ENCODE assay signal across 8 cellular contexts in genomic region chr11:45918331-45918941, GRCh38. TPM values are rescaled to one million over a fixed set of nuclear protein-coding genes. Genes with fewer than 3 reads are reported as not detected.
DNase-seq lines count a peak whose midpoint lies in the region; ATAC-seq and TF ChIP-seq lines count a peak whose summit lies in the region.

No MANE protein-coding gene starts in this region.

- peak overlapping the region; percentile 95 to 100 (median 99) for H3K27ac Mint-ChIP-seq in CD4-positive, alpha-beta memory T cell
- peak overlapping the region; percentile 99 for H3K27ac Mint-ChIP-seq in activated T-cell treated with anti-CD3 and anti-CD28 coated beads, Interleukin-2, amount 50 U/mL, for 24 hours
- peak overlapping the region; percentile 99 for H3K27ac Mint-ChIP-seq in stimulated activated naive B cell treated with anti-CD40 and anti-IgM and Interleukin-4, amounts not matched to agents 10 μg/mL and 1 μg/mL and 100 μg/mL, for 72 hours

- H3K4me1 Mint-ChIP-seq in CD4-positive, alpha-beta memory T cell, result peaks cover 26 to 70% (median 50%) of the 10 kb centered on the region in 4 donors
- H3K4me1 Mint-ChIP-seq in activated T-cell treated with anti-CD3 and anti-CD28 coated beads, Interleukin-2, amount 50 U/mL, for 24 hours (ENCODE audit: low read depth), result peaks cover 39% of the 10 kb centered on the region
- peaks cover 37 to 76% of the 10 kb centered on the region in 2 donors for H3K4me1 Mint-ChIP-seq in stimulated activated naive B cell treated with anti-CD40 and anti-IgM and Interleukin-4, amounts not matched to agents 10 μg/mL and 1 μg/mL and 100 μg/mL, for 72 hours

- CTCF ChIA-PET in CD4-positive, alpha-beta memory T cell (lab: Charles Lee; ENCODE audit: partially characterized antibody), result interaction anchor here (0.7 to 1.3 kb wide), 5 partner anchors 10 to 114 kb away, joined by 3 to 5 read pairs (median 4); partner anchors contain the start of genes CRY2 and SLC35C1

- peaks cover 0 to 1% of the 10 kb centered on the region in 2 donors for H3K27me3 Mint-ChIP-seq in CD4-positive, alpha-beta memory T cell
- H3K27me3 Mint-ChIP-seq in activated T-cell treated with anti-CD3 and anti-CD28 coated beads, Interleukin-2, amount 50 U/mL, for 24 hours, result peaks cover 8% of the 10 kb centered on the region
- no peaks in the 10 kb centered on the region for H3K27me3 Mint-ChIP-seq in stimulated activated naive B cell treated with anti-CD40 and anti-IgM and Interleukin-4, amounts not matched to agents 10 μg/mL and 1 μg/mL and 100 μg/mL, for 72 hours

- peak; percentile 31 to 65 (median 39) for DNase-seq in CD4-positive, alpha-beta memory T cell
- DNase-seq in HuH-7 (ENCODE audit: low spot score), result peak; percentile 98
- DNase-seq in activated T-cell treated with anti-CD3 and anti-CD28 coated beads, Interleukin-2, amount 50 U/mL, for 24 hours, result peak; percentile 77
- DNase-seq in stimulated activated naive B cell treated with anti-CD40 and anti-IgM and Interleukin-4, amounts not matched to agents 10 μg/mL and 1 μg/mL and 100 μg/mL, for 72 hours, result peak; percentile 54

- peaks cover 0 to 2% (median 0%) of the 10 kb centered on the region in 8 donors for H3K9me3 Mint-ChIP-seq in CD4-positive, alpha-beta memory T cell
- no peaks in the 10 kb centered on the region for H3K9me3 Mint-ChIP-seq in activated T-cell treated with anti-CD3 and anti-CD28 coated beads, Interleukin-2, amount 50 U/mL, for 24 hours
- no peaks in the 10 kb centered on the region for H3K9me3 Mint-ChIP-seq in stimulated activated naive B cell treated with anti-CD40 and anti-IgM and Interleukin-4, amounts not matched to agents 10 μg/mL and 1 μg/mL and 100 μg/mL, for 72 hours

- intact Hi-C loops in CD4-positive, alpha-beta memory T cell (cut with micrococcal nuclease), result loop anchor here (1.0 to 5.0 kb wide), 5 partner anchors 34 to 564 kb away; partner anchors contain the start of genes CRY2, MAPK8IP1, PHF21A and SLC35C1

- H3K27ac ChIP-seq in CD4-positive, alpha-beta memory T cell (ENCODE audit: low read depth, low read length), result peak overlapping the region; percentile 89
- peak overlapping the region; percentile 81 for H3K27ac ChIP-seq in OCI-LY3 (ENCODE audit: low read length)
- peak overlapping the region; percentile 93 to 95 for H3K27ac ChIP-seq in mucosa of rectum (ENCODE audit: low read depth in 2 of 2, low read length in 2 of 2)

- TF ChIP-seq CTCF in OCI-LY3 (IDR thresholded peaks at IDR 0.05; ENCODE audit: low read depth, low read length), result no peak

- peaks cover 18% of the 10 kb centered on the region for H3K79me2 ChIP-seq in OCI-LY3 (ENCODE audit: low read length)

- peaks cover 4 to 39% of the 10 kb centered on the region in 2 donors for H3K36me3 Mint-ChIP-seq in CD4-positive, alpha-beta memory T cell
- H3K36me3 Mint-ChIP-seq in activated T-cell treated with anti-CD3 and anti-CD28 coated beads, Interleukin-2, amount 50 U/mL, for 24 hours (ENCODE audit: low read depth), result peaks cover 41% of the 10 kb centered on the region
- peaks cover 20 to 25% of the 10 kb centered on the region in 2 donors for H3K36me3 Mint-ChIP-seq in stimulated activated naive B cell treated with anti-CD40 and anti-IgM and Interleukin-4, amounts not matched to agents 10 μg/mL and 1 μg/mL and 100 μg/mL, for 72 hours

- no peaks in the 10 kb centered on the region for H3K27me3 ChIP-seq in CD4-positive, alpha-beta memory T cell (ENCODE audit: insufficient read depth, low read length)
- H3K27me3 ChIP-seq in OCI-LY3 (ENCODE audit: low read depth, low read length) (no peaks in the 10 kb centered on the region), mucosa of rectum (ENCODE audit: control insufficient read depth in 2 of 2, insufficient read depth in 2 of 2, low read length in 2 of 2) (peaks cover 4 to 6% of the 10 kb centered on the region in 2 donors)

- peaks cover 21% of the 10 kb centered on the region for H3K36me3 ChIP-seq in CD4-positive, alpha-beta memory T cell (ENCODE audit: insufficient read depth, low read length)
- H3K36me3 ChIP-seq in OCI-LY3 (replicated peaks; ENCODE audit: low read depth, low read length) (peaks cover 6% of the 10 kb centered on the region), mucosa of rectum (ENCODE audit: control insufficient read depth in 2 of 2, insufficient read depth in 2 of 2, low read length in 2 of 2) (peaks cover 20 to 22% of the 10 kb centered on the region in 2 donors)

- no peaks in the 10 kb centered on the region for H4K20me1 ChIP-seq in OCI-LY3 (ENCODE audit: insufficient read depth, low read length)

- H3K4me3 Mint-ChIP-seq in CD4-positive, alpha-beta memory T cell, result peak overlapping the region; percentile 91 to 98 (median 96)
- H3K4me3 Mint-ChIP-seq in activated T-cell treated with anti-CD3 and anti-CD28 coated beads, Interleukin-2, amount 50 U/mL, for 24 hours, result peak overlapping the region; percentile 90
- H3K4me3 Mint-ChIP-seq in stimulated activated naive B cell treated with anti-CD40 and anti-IgM and Interleukin-4, amounts not matched to agents 10 μg/mL and 1 μg/mL and 100 μg/mL, for 72 hours, result peak overlapping the region; percentile 98 to 100

- POLR2A ChIA-PET in CD4-positive, alpha-beta memory T cell (lab: Charles Lee; ENCODE audit: partially characterized antibody), result interaction anchor here (0.7 to 4.8 kb wide), 16 partner anchors 10 to 430 kb away, joined by 3 to 77 read pairs (median 5); partner anchors contain the start of genes CRY2, FREY1 and SLC35C1

- ATAC-seq in GM19467 (IDR thresholded peaks at IDR 0.05; ENCODE audit: unreplicated experiment) (peak; percentile 31), esophagus mucosa (peak; percentile 47)
- peak; percentile 44 to 46 for ATAC-seq in stimulated activated naive B cell treated with anti-CD40 and anti-IgM and Interleukin-4, amounts not matched to agents 10 μg/mL and 1 μg/mL and 100 μg/mL, for 72 hours (replicated peaks)

- peaks cover 56% of the 10 kb centered on the region for H3K4me1 ChIP-seq in CD4-positive, alpha-beta memory T cell (ENCODE audit: insufficient read depth, low read length)
- H3K4me1 ChIP-seq in OCI-LY3 (ENCODE audit: low read length), result peaks cover 8% of the 10 kb centered on the region; the same call in 1 of the 2 replicates
- peaks cover 18 to 24% of the 10 kb centered on the region in 2 donors for H3K4me1 ChIP-seq in mucosa of rectum (ENCODE audit: control insufficient read depth in 2 of 2, insufficient read depth in 2 of 2, low read length in 2 of 2)

- peak overlapping the region; percentile 70 for H2AFZ ChIP-seq in OCI-LY3 (ENCODE audit: low read depth, low read length)

- peak overlapping the region; percentile 87 for H3K4me2 ChIP-seq in OCI-LY3 (ENCODE audit: low read length)

- H3K4me3 ChIP-seq in CD4-positive, alpha-beta memory T cell (ENCODE audit: low read length in 2 of 2), result peak overlapping the region; percentile 88 to 91
- H3K4me3 ChIP-seq in OCI-LY3 (ENCODE audit: low read length), result peak overlapping the region; percentile 95
- peak overlapping the region; percentile 98 for H3K4me3 ChIP-seq in mucosa of rectum (ENCODE audit: low read length in 2 of 2)

- H3K9ac ChIP-seq in OCI-LY3 (ENCODE audit: low read length), result peak overlapping the region; percentile 86
- peak overlapping the region; percentile 60 to 97 for H3K9ac ChIP-seq in mucosa of rectum (ENCODE audit: low read depth in 1 of 2, low read length in 2 of 2)

- H3K9me3 ChIP-seq in CD4-positive, alpha-beta memory T cell (ENCODE audit: control insufficient read depth in 1 of 2, low read length in 2 of 2), result no peaks in the 10 kb centered on the region
- H3K9me3 ChIP-seq in OCI-LY3 (ENCODE audit: insufficient read depth, low read length) (no peaks in the 10 kb centered on the region), mucosa of rectum (ENCODE audit: control insufficient read depth in 2 of 2, low read length in 2 of 2) (no peaks in the 10 kb centered on the region)

RNA-seq across cellular contexts. Expression of gene PEX16, which starts 0.8 kb away (rescaled TPM):
- total RNA-seq in CD4-positive, alpha-beta memory T cell, result 10 to 100 TPM; 53.0 to 62.7 TPM
- polyA plus RNA-seq in CD4-positive, alpha-beta memory T cell, result 10 to 100 TPM; 49.6 to 71.5 TPM
- 22.6 TPM for total RNA-seq in esophagus mucosa

RNA-seq across cellular contexts. Expression of gene LARGE2, which starts 4.0 kb away (rescaled TPM):
- 1 to 10 TPM; 4.2 to 5.1 TPM for total RNA-seq in CD4-positive, alpha-beta memory T cell
- 1 to 10 TPM; 3.1 to 8.6 TPM for polyA plus RNA-seq in CD4-positive, alpha-beta memory T cell
- 30.4 TPM for total RNA-seq in esophagus mucosa

RNA-seq across cellular contexts. Expression of gene FREY1, which starts 11.4 kb away (rescaled TPM):
- 1 to 10 TPM; 4.5 to 4.8 TPM for total RNA-seq in CD4-positive, alpha-beta memory T cell
- not detected for polyA plus RNA-seq in CD4-positive, alpha-beta memory T cell
- 0.56 TPM for total RNA-seq in esophagus mucosa

RNA-seq across cellular contexts. Expression of gene MAPK8IP1, which starts 33.0 kb away (rescaled TPM):
- under 1 TPM; 0.73 to 0.86 TPM for total RNA-seq in CD4-positive, alpha-beta memory T cell
- polyA plus RNA-seq in CD4-positive, alpha-beta memory T cell, result under 1 TPM; 0.06 to 0.08 TPM
- total RNA-seq in esophagus mucosa, result 1.1 TPM

Comparison
In these comparisons a context has a peak if more than half of its experiments do, and no peak if none do; other contexts are left out.
1. Peak in every context shown above with its lines: DNase-seq, ATAC-seq, H3K4me3 ChIP-seq and H3K27ac ChIP-seq.
2. DNase-seq: peak in every context shown above with its lines; median percentile 98 in HuH-7; 77 in activated T-cell treated with anti-CD3 and anti-CD28 coated beads, Interleukin-2, amount 50 U/mL, for 24 hours; 54 in stimulated activated naive B cell treated with anti-CD40 and anti-IgM and Interleukin-4, amounts not matched to agents 10 μg/mL and 1 μg/mL and 100 μg/mL, for 72 hours; 39 in CD4-positive, alpha-beta memory T cell.